In the genomic region with DNA sequence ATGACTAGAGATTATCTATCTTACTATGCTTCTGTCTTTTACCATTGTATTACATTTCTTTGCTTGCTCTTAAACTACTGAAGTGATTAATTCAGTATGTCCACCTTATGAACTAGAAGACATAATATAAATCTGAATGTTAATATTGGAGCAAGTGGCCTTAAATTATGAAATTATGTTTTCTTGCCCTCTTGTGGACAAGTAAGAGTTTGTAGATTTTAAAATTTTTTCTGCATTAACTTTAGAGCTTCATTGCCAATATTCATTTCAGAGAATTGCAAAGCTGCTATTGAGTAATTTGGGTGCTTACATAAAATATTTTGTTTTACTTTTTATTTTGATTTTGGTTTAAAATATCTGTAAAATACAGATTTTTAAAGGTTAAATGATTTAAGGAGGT, we compare ENCODE assay signal across 18 cellular contexts. TPM values are rescaled to one million over a fixed set of nuclear protein-coding genes. Genes with fewer than 3 reads are reported as not detected.
A peak's percentile ranks its signal among the peaks of the same experiment; 100 is the strongest.
DNase-seq lines count a peak whose midpoint lies in the region; ATAC-seq and TF ChIP-seq lines count a peak whose summit lies in the region.
"Had no signal": no experiment of that assay in that cellular context is flagged by ENCODE, and none has a peak within 500 bp of the region (broad histone marks: within the 10 kb centered on the region; RNA-seq: fewer than 3 reads in every experiment).

No MANE protein-coding gene starts in this region.

- no peak overlapping the region for H3K4me3 Mint-ChIP-seq in type B pancreatic cell
- no peak overlapping the region for H3K4me3 Mint-ChIP-seq in T-helper 2 cell treated with Interferon-gamma antibody and Interleukin-4, amounts not matched to agents 5 μg/mL and 100 μg/mL, for 36 hours
- H3K4me3 Mint-ChIP-seq: activated CD4-positive, alpha-beta memory T cell treated with anti-CD3 and anti-CD28 coated beads for 36 hours; activated naive CD8-positive, alpha-beta T cell; CD8-positive, alpha-beta T cell; central memory CD8-positive, alpha-beta T cell had no signal

- H3K9me2 ChIP-seq in SK-N-SH: no peaks in the 10 kb centered on the region

- ATAC-seq in SK-N-SH treated with all-trans-retinoic acid at 6 μM for 48 hours: no peak
- ATAC-seq: CD8-positive, alpha-beta T cell had no signal

- H3K27me3 ChIP-seq in SK-N-SH (ENCODE audit: insufficient read depth): no peaks in the 10 kb centered on the region
- H3K27me3 ChIP-seq: neutrophil had no signal

- no peaks in the 10 kb centered on the region for H3K4me1 Mint-ChIP-seq in type B pancreatic cell (ENCODE audit: unreplicated experiment)
- no peaks in the 10 kb centered on the region for H3K4me1 Mint-ChIP-seq in T-helper 2 cell treated with Interferon-gamma antibody and Interleukin-4, amounts not matched to agents 5 μg/mL and 100 μg/mL, for 36 hours (ENCODE audit: low read depth)
- H3K4me1 Mint-ChIP-seq: central memory CD8-positive, alpha-beta T cell had no signal

- TF ChIP-seq CTCF in SK-N-SH (IDR thresholded peaks at IDR 0.05): peak; percentile 55
- peak; percentile 19 for TF ChIP-seq CTCF in fibroblast of mammary gland (conservative IDR thresholded peaks at IDR 0.05; ENCODE audit: control insufficient read depth, insufficient read depth, low read depth, low read length)
- peak; percentile 54 for TF ChIP-seq CTCF in type B pancreatic cell (conservative IDR thresholded peaks at IDR 0.05)

- H3K27me3 Mint-ChIP-seq in type B pancreatic cell: no peaks in the 10 kb centered on the region
- no peaks in the 10 kb centered on the region for H3K27me3 Mint-ChIP-seq in T-helper 2 cell treated with Interferon-gamma antibody and Interleukin-4, amounts not matched to agents 5 μg/mL and 100 μg/mL, for 36 hours (ENCODE audit: low read depth)
- H3K27me3 Mint-ChIP-seq: activated CD4-positive, alpha-beta memory T cell treated with anti-CD3 and anti-CD28 coated beads for 36 hours; activated naive CD8-positive, alpha-beta T cell; central memory CD8-positive, alpha-beta T cell had no signal

- no peaks in the 10 kb centered on the region for H3K9me3 Mint-ChIP-seq in type B pancreatic cell
- H3K9me3 Mint-ChIP-seq in T-helper 2 cell treated with Interferon-gamma antibody and Interleukin-4, amounts not matched to agents 5 μg/mL and 100 μg/mL, for 36 hours: no peaks in the 10 kb centered on the region
- H3K9me3 Mint-ChIP-seq: activated CD4-positive, alpha-beta memory T cell treated with anti-CD3 and anti-CD28 coated beads for 36 hours; CD8-positive, alpha-beta T cell; central memory CD8-positive, alpha-beta T cell had no signal

- no peaks in the 10 kb centered on the region for H3K4me1 ChIP-seq in SK-N-SH (ENCODE audit: control insufficient read depth in 1 of 2, insufficient read depth in 2 of 2, low read depth in 1 of 2, low read length in 1 of 2)

- peaks cover 5% of the 10 kb centered on the region for H3K36me3 Mint-ChIP-seq in type B pancreatic cell
- H3K36me3 Mint-ChIP-seq in T-helper 2 cell treated with Interferon-gamma antibody and Interleukin-4, amounts not matched to agents 5 μg/mL and 100 μg/mL, for 36 hours (ENCODE audit: low read depth): no peaks in the 10 kb centered on the region
- H3K36me3 Mint-ChIP-seq: activated CD4-positive, alpha-beta memory T cell treated with anti-CD3 and anti-CD28 coated beads for 36 hours; activated naive CD8-positive, alpha-beta T cell; CD8-positive, alpha-beta T cell had no signal

- no peaks in the 10 kb centered on the region for H4K20me1 ChIP-seq in SK-N-SH (ENCODE audit: insufficient read depth)

- H2AFZ ChIP-seq in SK-N-SH (ENCODE audit: low read depth): no peak overlapping the region

- H3K9ac ChIP-seq in SK-N-SH: no peak overlapping the region

- H3K27ac ChIP-seq in SK-N-SH (ENCODE audit: low read depth in 2 of 2, low read length in 1 of 2): no peak overlapping the region
- H3K27ac ChIP-seq: neutrophil had no signal

- DNase-seq in SK-N-SH: no peak
- DNase-seq in RKO (ENCODE audit: low spot score): peak; percentile 31
- peak; percentile 5 for DNase-seq in fibroblast of mammary gland (ENCODE audit: low read depth)
- DNase-seq in type B pancreatic cell (ENCODE audit: extremely low spot score, unreplicated experiment): no peak
- no peak for DNase-seq in HUDEP-2 (lab: John Stamatoyannopoulos, UW; ENCODE audit: unreplicated experiment in 76 of 76)
- DNase-seq in T-helper 2 cell treated with Interferon-gamma antibody and Interleukin-4, amounts not matched to agents 5 μg/mL and 100 μg/mL, for 36 hours (ENCODE audit: low spot score): no peak
- no peak for DNase-seq in NCI-H446 treated with DMSO at 0.1 percent for 48 hours (lab: John Stamatoyannopoulos, UW)
- DNase-seq: activated CD4-positive, alpha-beta memory T cell treated with anti-CD3 and anti-CD28 coated beads for 36 hours; activated T-cell treated with anti-CD3 and anti-CD28 coated beads, Interleukin-2, amount 50 U/mL, for 48 hours; CD8-positive, alpha-beta T cell; NCI-H1092; NK-92 treated with Interleukin-12 subunit alpha and Interleukin-12 subunit beta, amount 100 ng/mL, for 24 hours had no signal

- H3K4me2 ChIP-seq in SK-N-SH: no peak overlapping the region

- no peaks in the 10 kb centered on the region for H3K9me3 ChIP-seq in SK-N-SH
- H3K9me3 ChIP-seq: neutrophil had no signal

- no peak for TF ChIP-seq EP300 in SK-N-SH (IDR thresholded peaks at IDR 0.05; ENCODE audit: borderline replicate concordance in 1 of 2, low read depth in 1 of 2, low read length in 1 of 2)

- POLR2A ChIA-PET in SK-N-SH (lab: Yijun Ruan, JAX): no interaction called here

- H3K36me3 ChIP-seq in SK-N-SH (replicated peaks in 1 of 2; ENCODE audit: control insufficient read depth in 1 of 2, insufficient read depth in 2 of 2, low read length in 1 of 2): peaks cover 0 to 2% of the 10 kb centered on the region in 2 experiments
- H3K36me3 ChIP-seq: neutrophil had no signal

- no peaks in the 10 kb centered on the region for H3K79me2 ChIP-seq in SK-N-SH (ENCODE audit: insufficient read depth)

- TF ChIP-seq RAD21 in SK-N-SH (IDR thresholded peaks at IDR 0.05; ENCODE audit: low read length): peak; percentile 29; the same call in 1 of the 2 replicates

- H3K4me3 ChIP-seq in SK-N-SH (ENCODE audit: low read depth in 2 of 2, low read length in 1 of 2) (no peak overlapping the region), fibroblast of mammary gland (ENCODE audit: control insufficient read depth, low read depth, low read length) (no peak overlapping the region)

- CTCF ChIA-PET in SK-N-SH (lab: Yijun Ruan, JAX): interaction anchor here (0.9 to 2.0 kb wide), 4 partner anchors 10 to 425 kb away, joined by 3 to 6 read pairs (median 4); no protein-coding TSS in a partner anchor

- no peaks in the 10 kb centered on the region for H3F3A ChIP-seq in SK-N-SH (replicated peaks; ENCODE audit: insufficient read depth)

- no peak overlapping the region for H3K27ac Mint-ChIP-seq in type B pancreatic cell
- H3K27ac Mint-ChIP-seq in T-helper 2 cell treated with Interferon-gamma antibody and Interleukin-4, amounts not matched to agents 5 μg/mL and 100 μg/mL, for 36 hours: no peak overlapping the region
- H3K27ac Mint-ChIP-seq: activated CD4-positive, alpha-beta memory T cell treated with anti-CD3 and anti-CD28 coated beads for 36 hours; activated naive CD8-positive, alpha-beta T cell; CD8-positive, alpha-beta T cell had no signal

TF ChIP-seq in SK-N-SH, 30 proteins besides CTCF, POLR2A, EP300 and RAD21 (continues in another document):
- TF ChIP-seq, protein P1, sequence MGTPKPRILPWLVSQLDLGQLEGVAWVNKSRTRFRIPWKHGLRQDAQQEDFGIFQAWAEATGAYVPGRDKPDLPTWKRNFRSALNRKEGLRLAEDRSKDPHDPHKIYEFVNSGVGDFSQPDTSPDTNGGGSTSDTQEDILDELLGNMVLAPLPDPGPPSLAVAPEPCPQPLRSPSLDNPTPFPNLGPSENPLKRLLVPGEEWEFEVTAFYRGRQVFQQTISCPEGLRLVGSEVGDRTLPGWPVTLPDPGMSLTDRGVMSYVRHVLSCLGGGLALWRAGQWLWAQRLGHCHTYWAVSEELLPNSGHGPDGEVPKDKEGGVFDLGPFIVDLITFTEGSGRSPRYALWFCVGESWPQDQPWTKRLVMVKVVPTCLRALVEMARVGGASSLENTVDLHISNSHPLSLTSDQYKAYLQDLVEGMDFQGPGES (IDR thresholded peaks at IDR 0.05; ENCODE audit: low read depth, low read length): no peak

TF ChIP-seq in SK-N-SH treated with all-trans-retinoic acid at 6 μM for 48 hours, 23 proteins besides CTCF, POLR2A, EP300 and RAD21 (continues in another document):
- TF ChIP-seq, protein P2, sequence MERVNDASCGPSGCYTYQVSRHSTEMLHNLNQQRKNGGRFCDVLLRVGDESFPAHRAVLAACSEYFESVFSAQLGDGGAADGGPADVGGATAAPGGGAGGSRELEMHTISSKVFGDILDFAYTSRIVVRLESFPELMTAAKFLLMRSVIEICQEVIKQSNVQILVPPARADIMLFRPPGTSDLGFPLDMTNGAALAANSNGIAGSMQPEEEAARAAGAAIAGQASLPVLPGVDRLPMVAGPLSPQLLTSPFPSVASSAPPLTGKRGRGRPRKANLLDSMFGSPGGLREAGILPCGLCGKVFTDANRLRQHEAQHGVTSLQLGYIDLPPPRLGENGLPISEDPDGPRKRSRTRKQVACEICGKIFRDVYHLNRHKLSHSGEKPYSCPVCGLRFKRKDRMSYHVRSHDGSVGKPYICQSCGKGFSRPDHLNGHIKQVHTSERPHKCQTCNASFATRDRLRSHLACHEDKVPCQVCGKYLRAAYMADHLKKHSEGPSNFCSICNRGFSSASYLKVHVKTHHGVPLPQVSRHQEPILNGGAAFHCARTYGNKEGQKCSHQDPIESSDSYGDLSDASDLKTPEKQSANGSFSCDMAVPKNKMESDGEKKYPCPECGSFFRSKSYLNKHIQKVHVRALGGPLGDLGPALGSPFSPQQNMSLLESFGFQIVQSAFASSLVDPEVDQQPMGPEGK (CRISPR knock-in tag; IDR thresholded peaks at IDR 0.05; ENCODE audit: borderline replicate concordance): no peak
- TF ChIP-seq ZNF70 (CRISPR knock-in tag; IDR thresholded peaks at IDR 0.05) (no peak), SNAI2 (CRISPR knock-in tag; IDR thresholded peaks at IDR 0.05) (no peak), CREB5 (CRISPR knock-in tag; IDR thresholded peaks at IDR 0.05; ENCODE audit: low read depth) (no peak), GLIS3 (CRISPR knock-in tag; IDR thresholded peaks at IDR 0.05) (no peak), ZNF8 (CRISPR knock-in tag; IDR thresholded peaks at IDR 0.05) (no peak)

RNA-seq across cellular contexts. Expression of gene RANBP17, which starts 55.3 kb away (rescaled TPM):
- 6.0 and 8.1 TPM in 2 replicates for polyA plus RNA-seq in SK-N-SH (2012; rRNA removed)
- 2.9 and 3.6 TPM in 2 replicates for polyA plus RNA-seq in SK-N-SH (2012; cell fraction: cytosol; rRNA removed)
- polyA plus RNA-seq in SK-N-SH (2012; cell fraction: nucleus; rRNA removed): 27.4 and 38.4 TPM in 2 replicates
- total RNA-seq in type B pancreatic cell (ENCODE audit: low replicate concordance): 22.0 and 24.1 TPM in 2 replicates
- total RNA-seq: A673; activated CD4-positive, alpha-beta memory T cell treated with anti-CD3 and anti-CD28 coated beads for 36 hours; CD8-positive, alpha-beta T cell; H4 had no signal

Comparison
In these comparisons a context has a peak if more than half of its experiments do, and no peak if none do; other contexts are left out.
1. DNase-seq: peak in RKO (single experiment) and fibroblast of mammary gland (single experiment); none in SK-N-SH (single experiment), type B pancreatic cell (single experiment), HUDEP-2 (0 of 76), T-helper 2 cell treated with Interferon-gamma antibody and Interleukin-4, amounts not matched to agents 5 μg/mL and 100 μg/mL, for 36 hours (single experiment) and NCI-H446 treated with DMSO at 0.1 percent for 48 hours (single experiment).
2. Peak in every context shown above with its lines, with median percentiles within 50 percentile points of each other: CTCF ChIP-seq.